12 cellular contexts compared by ENCODE assay signal in the genomic region with DNA sequence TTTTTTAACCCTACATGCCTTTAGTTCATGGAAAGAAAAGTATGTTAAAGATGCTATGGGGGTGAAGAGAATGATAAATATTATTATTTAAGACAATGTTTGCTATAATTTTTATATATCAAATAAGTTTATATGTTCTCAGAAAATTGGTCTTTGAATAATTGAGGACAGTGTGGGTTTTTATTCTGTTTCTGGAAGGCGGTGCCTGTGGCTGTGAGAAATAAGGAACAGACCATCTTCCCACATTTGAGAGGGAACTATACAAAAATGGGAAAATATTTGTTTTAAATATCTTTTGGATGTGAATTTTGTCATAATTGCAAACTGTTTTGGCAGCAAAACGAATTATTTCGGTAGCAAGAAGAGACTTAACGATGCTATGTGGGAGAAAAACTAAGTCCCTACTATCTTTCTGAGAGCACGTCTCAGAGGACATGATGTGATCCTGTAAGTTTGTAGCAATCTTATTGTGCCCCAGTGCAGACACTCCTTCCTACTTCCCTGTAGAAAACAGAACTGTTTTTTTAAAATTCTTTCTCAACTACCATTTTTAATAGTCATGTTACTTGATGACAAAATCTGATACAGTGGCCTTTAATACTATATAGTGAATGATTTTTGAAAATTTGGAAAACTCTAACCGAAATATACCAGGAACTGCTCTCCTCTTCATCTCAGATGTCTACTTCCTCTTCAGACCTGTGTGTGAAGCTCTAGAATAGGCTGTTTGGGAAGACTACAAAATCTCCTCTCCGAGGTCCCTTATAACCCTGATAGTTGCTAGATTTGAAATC. TPM values are rescaled to one million over a fixed set of nuclear protein-coding genes. Genes with fewer than 3 reads are reported as not detected.
A peak's percentile ranks its signal among the peaks of the same experiment; 100 is the strongest.
DNase-seq lines count a peak whose midpoint lies in the region; ATAC-seq and TF ChIP-seq lines count a peak whose summit lies in the region.
"Had no signal": no experiment of that assay in that cellular context is flagged by ENCODE, and none has a peak within 500 bp of the region (broad histone marks: within the 10 kb centered on the region; RNA-seq: fewer than 3 reads in every experiment).

No MANE protein-coding gene starts in this region.

- 60 to 74% methylated on average over 7 of the region's 7 CpGs for WGBS in body of pancreas, 2 donors

- peak overlapping the region; percentile 85 for H3K27ac Mint-ChIP-seq in T-helper 17 cell

- ATAC-seq in HG02798 (IDR thresholded peaks at IDR 0.05; ENCODE audit: poor library complexity, unreplicated experiment) (peak; percentile 34), T-helper 17 cell (peak; percentile 36), body of pancreas (no peak), GM21381 (IDR thresholded peaks at IDR 0.05; ENCODE audit: unreplicated experiment) (no peak)

- H3K4me3 ChIP-seq in GM12865 (ENCODE audit: low read depth, low read length) (peak overlapping the region; percentile 56), mucosa of rectum (ENCODE audit: low read length in 2 of 2) (peak overlapping the region in 1 of 2 donors; percentile 23), body of pancreas (no peak overlapping the region)

- peaks cover 66% of the 10 kb centered on the region for H3K4me1 Mint-ChIP-seq in T-helper 17 cell

- peak overlapping the region; percentile 68 for H3K4me3 Mint-ChIP-seq in T-helper 17 cell

- DNase-seq in GM12865 (ENCODE audit: low read depth) (peak; percentile 51), T-helper 17 cell (no peak), body of pancreas (no peak), NCI-H1048 (lab: John Stamatoyannopoulos, UW) (no peak)
- no peak for DNase-seq in stimulated activated CD4-positive, alpha-beta T cell treated with anti-CD3 and anti-CD28 coated beads, Interleukin-4, amount 100 ng/mL, for 4 hours
- DNase-seq: NCI-H1694, SW 1271 had no signal

- peaks cover 2% of the 10 kb centered on the region for H3K36me3 Mint-ChIP-seq in T-helper 17 cell (ENCODE audit: low read depth)

- H3K27me3 ChIP-seq in mucosa of rectum (ENCODE audit: control insufficient read depth in 2 of 2, insufficient read depth in 2 of 2, low read length in 2 of 2) (no peaks in the 10 kb centered on the region), body of pancreas (no peaks in the 10 kb centered on the region)

- no peak overlapping the region for H3K9ac ChIP-seq in mucosa of rectum (ENCODE audit: low read depth in 1 of 2, low read length in 2 of 2)
- H3K9ac ChIP-seq: parathyroid adenoma had no signal

- H3K27me3 Mint-ChIP-seq in T-helper 17 cell = no peaks in the 10 kb centered on the region

- H3K4me1 ChIP-seq in mucosa of rectum (ENCODE audit: control insufficient read depth in 2 of 2, insufficient read depth in 2 of 2, low read length in 2 of 2) (no peaks in the 10 kb centered on the region), body of pancreas (no peaks in the 10 kb centered on the region)
- H3K4me1 ChIP-seq: parathyroid adenoma had no signal

- H3K9me3 ChIP-seq in T-helper 17 cell (ENCODE audit: control insufficient read depth, low read length, poor library complexity, severe bottlenecking) (no peaks in the 10 kb centered on the region), mucosa of rectum (ENCODE audit: control insufficient read depth in 2 of 2, low read length in 2 of 2) (no peaks in the 10 kb centered on the region), body of pancreas (no peaks in the 10 kb centered on the region)

- TF ChIP-seq CTCF in GM12865 (IDR thresholded peaks at IDR 0.05; ENCODE audit: insufficient read depth, low read depth, low read length, missing control alignments) (no peak), body of pancreas (IDR thresholded peaks at IDR 0.05) (no peak)

- H3K27ac ChIP-seq in mucosa of rectum (ENCODE audit: low read depth in 2 of 2, low read length in 2 of 2) (peak overlapping the region; percentile 28 to 37), body of pancreas (peak overlapping the region in 1 of 4 donors; percentile 50)
- H3K27ac ChIP-seq: parathyroid adenoma had no signal

- TF ChIP-seq POLR2A in body of pancreas (IDR thresholded peaks at IDR 0.05) = no peak

- intact Hi-C loops in body of pancreas (cut with DNase I) = no loop called here

- H3K36me3 ChIP-seq in mucosa of rectum (ENCODE audit: control insufficient read depth in 2 of 2, insufficient read depth in 2 of 2, low read length in 2 of 2) = no peaks in the 10 kb centered on the region
- H3K36me3 ChIP-seq in body of pancreas (replicated peaks in 1 of 2; ENCODE audit: insufficient read depth in 1 of 2, low read depth in 2 of 2) = no peaks in the 10 kb centered on the region

RNA-seq across cellular contexts. Expression of a gene that starts 25.4 kb away (rescaled TPM):
- total RNA-seq in T-helper 17 cell (100 to 1,000 TPM; 697 to 813 TPM), body of pancreas (1 to 10 TPM; 3.3 to 9.9 TPM)
- total RNA-seq: epithelial cell of proximal tubule had no signal

Comparison
In these comparisons a context has a peak if more than half of its experiments do, and no peak if none do; other contexts are left out.
1. ATAC-seq: peak in HG02798 (single experiment) and T-helper 17 cell (single experiment); none in body of pancreas (single experiment) and GM21381 (single experiment).
2. RNA of a gene that starts 25.4 kb away (total RNA-seq): 697 to 813 TPM in T-helper 17 cell; 3.3 to 9.9 TPM in body of pancreas; every median in the first group is over 10 times any median in the second.